ENCODE assay signal across 10 cellular contexts in genomic region chr22:41411021-41411851, GRCh38. TPM values are rescaled to one million over a fixed set of nuclear protein-coding genes. Genes with fewer than 3 reads are reported as not detected.
DNase-seq lines count a peak whose midpoint lies in the region; ATAC-seq and TF ChIP-seq lines count a peak whose summit lies in the region.
"Had no signal": no experiment of that assay in that cellular context is flagged by ENCODE, and none has a peak within 500 bp of the region (broad histone marks: within the 10 kb centered on the region; RNA-seq: fewer than 3 reads in every experiment).

No MANE protein-coding gene starts in this region.

- H3K4me3 Mint-ChIP-seq in activated CD4-positive, alpha-beta T cell treated with anti-CD3 and anti-CD28 coated beads, Interleukin-2, amount 10 ng/mL, durations not matched to agents 7 days and 5 days, result peak overlapping the region; percentile 3
- H3K4me3 Mint-ChIP-seq in central memory CD8-positive, alpha-beta T cell, result no peak overlapping the region

- WGBS in transverse colon (ENCODE audit: low coverage in 1 of 2), 2 donors, result 87 to 90% methylated on average over 2 to 11 of the region's 11 CpGs

- H3K36me3 ChIP-seq in mucosa of rectum (ENCODE audit: control insufficient read depth in 2 of 2, insufficient read depth in 2 of 2, low read length in 2 of 2), result no peaks in the 10 kb centered on the region
- H3K36me3 ChIP-seq in transverse colon, result no peaks in the 10 kb centered on the region

- H3K4me3 ChIP-seq in mucosa of rectum (ENCODE audit: low read length in 2 of 2), result no peak overlapping the region
- H3K4me3 ChIP-seq in transverse colon, result no peak overlapping the region
- H3K4me3 ChIP-seq: SK-N-MC had no signal

- no peak for DNase-seq in activated CD4-positive, alpha-beta T cell treated with anti-CD3 and anti-CD28 coated beads, Interleukin-2, amount 10 ng/mL, durations not matched to agents 7 days and 5 days
- no peak for DNase-seq in activated CD4-positive, alpha-beta T cell treated with anti-CD3 and anti-CD28 coated beads, Interleukin-2, amount 50 U/mL, for 1 hour
- no peak for DNase-seq in central memory CD8-positive, alpha-beta T cell (ENCODE audit: low spot score in 2 of 2)
- no peak for DNase-seq in transverse colon
- no peak for DNase-seq in AG08396 (ENCODE audit: low spot score)
- DNase-seq in activated effector memory CD4-positive, alpha-beta T cell treated with Interleukin-2 at 50 U/mL for 16 hours, result no peak
- DNase-seq in NK-92 (lab: John Stamatoyannopoulos, UW; ENCODE audit: unreplicated experiment), result no peak
- DNase-seq: effector CD8-positive, alpha-beta T cell had no signal

- no peak for ATAC-seq in central memory CD8-positive, alpha-beta T cell (replicated peaks; ENCODE audit: extremely low read depth, poor library complexity, severe bottlenecking)

- in situ Hi-C loops in transverse colon (cut with MboI; ENCODE audit: low pct_ligation_motif_present in 1 of 4, low pct_unique_long_range_greater_than_20kb in 1 of 4, low sequenced_read_pairs in 3 of 4), result no loop called here

- H3K4me1 ChIP-seq in mucosa of rectum (ENCODE audit: control insufficient read depth in 2 of 2, insufficient read depth in 2 of 2, low read length in 2 of 2) (peaks cover 24 to 28% of the 10 kb centered on the region in 2 donors), transverse colon (peaks cover 32 to 42% (median 41%) of the 10 kb centered on the region in 4 donors)

- TF ChIP-seq CTCF in transverse colon (IDR thresholded peaks at IDR 0.05), result no peak

- peak overlapping the region; percentile 77 for H3K27ac Mint-ChIP-seq in activated CD4-positive, alpha-beta T cell treated with anti-CD3 and anti-CD28 coated beads, Interleukin-2, amount 10 ng/mL, durations not matched to agents 7 days and 5 days
- peak overlapping the region; percentile 97 for H3K27ac Mint-ChIP-seq in central memory CD8-positive, alpha-beta T cell (ENCODE audit: low read depth)

- TF ChIP-seq POLR2A in transverse colon (IDR thresholded peaks at IDR 0.05), result peak; percentile 18

- CTCF ChIA-PET in activated CD4-positive, alpha-beta T cell treated with anti-CD3 and anti-CD28 coated beads, Interleukin-2, amount 10 ng/mL, durations not matched to agents 7 days and 5 days (lab: Charles Lee), result interaction anchor here (0.5 to 2.8 kb wide), 5 partner anchors 10 to 236 kb away, joined by 3 to 10 read pairs (median 3); partner anchors contain the start of genes ACO2 and PHF5A

- POLR2A ChIA-PET in activated CD4-positive, alpha-beta T cell treated with anti-CD3 and anti-CD28 coated beads, Interleukin-2, amount 10 ng/mL, durations not matched to agents 7 days and 5 days (lab: Charles Lee), result no interaction called here

- intact Hi-C loops in transverse colon (cut with DNase I; ENCODE audit: low total_unique reads), result no loop called here

- H3K27ac ChIP-seq in mucosa of rectum (ENCODE audit: low read depth in 2 of 2, low read length in 2 of 2) (peak overlapping the region; percentile 63 to 65), transverse colon (peak overlapping the region; percentile 97 to 99 (median 99))
- H3K27ac ChIP-seq: SK-N-MC had no signal

- peak; percentile 80 for TF ChIP-seq EP300 in transverse colon (IDR thresholded peaks at IDR 0.05; ENCODE audit: low read depth)

- H3K9me3 Mint-ChIP-seq in activated CD4-positive, alpha-beta T cell treated with anti-CD3 and anti-CD28 coated beads, Interleukin-2, amount 10 ng/mL, durations not matched to agents 7 days and 5 days, result no peaks in the 10 kb centered on the region
- H3K9me3 Mint-ChIP-seq in central memory CD8-positive, alpha-beta T cell, result no peaks in the 10 kb centered on the region

- H3K4me1 Mint-ChIP-seq in activated CD4-positive, alpha-beta T cell treated with anti-CD3 and anti-CD28 coated beads, Interleukin-2, amount 10 ng/mL, durations not matched to agents 7 days and 5 days, result peaks cover 28% of the 10 kb centered on the region
- H3K4me1 Mint-ChIP-seq in central memory CD8-positive, alpha-beta T cell, result peaks cover 42% of the 10 kb centered on the region

- no peaks in the 10 kb centered on the region for H3K27me3 Mint-ChIP-seq in activated CD4-positive, alpha-beta T cell treated with anti-CD3 and anti-CD28 coated beads, Interleukin-2, amount 10 ng/mL, durations not matched to agents 7 days and 5 days
- no peaks in the 10 kb centered on the region for H3K27me3 Mint-ChIP-seq in central memory CD8-positive, alpha-beta T cell

- peaks cover 3% of the 10 kb centered on the region for H3K36me3 Mint-ChIP-seq in activated CD4-positive, alpha-beta T cell treated with anti-CD3 and anti-CD28 coated beads, Interleukin-2, amount 10 ng/mL, durations not matched to agents 7 days and 5 days (ENCODE audit: low read depth)
- H3K36me3 Mint-ChIP-seq in central memory CD8-positive, alpha-beta T cell (ENCODE audit: insufficient read depth), result peaks cover 14% of the 10 kb centered on the region

- peak overlapping the region in 1 of 2 donors; percentile 17 for H3K9ac ChIP-seq in mucosa of rectum (ENCODE audit: low read depth in 1 of 2, low read length in 2 of 2)

- H3K27me3 ChIP-seq in mucosa of rectum (ENCODE audit: control insufficient read depth in 2 of 2, insufficient read depth in 2 of 2, low read length in 2 of 2) (no peaks in the 10 kb centered on the region), transverse colon (no peaks in the 10 kb centered on the region)

- no peaks in the 10 kb centered on the region for H3K9me3 ChIP-seq in mucosa of rectum (ENCODE audit: control insufficient read depth in 2 of 2, low read length in 2 of 2)
- H3K9me3 ChIP-seq in transverse colon, result no peaks in the 10 kb centered on the region

RNA-seq across cellular contexts. Expression of gene TEF, which starts 29.5 kb away (rescaled TPM):
- total RNA-seq in activated CD4-positive, alpha-beta T cell treated with anti-CD3 and anti-CD28 coated beads, Interleukin-2, amount 10 ng/mL, durations not matched to agents 7 days and 5 days, result 1 to 10 TPM; 3.4 to 4.7 TPM
- total RNA-seq in transverse colon, result 10 to 100 TPM; 22.9 to 47.9 (median 34.0) TPM

RNA-seq across cellular contexts. Expression of gene TOB2, which starts 35.4 kb away (rescaled TPM):
- 10 to 100 TPM; 31.4 to 35.1 TPM for total RNA-seq in activated CD4-positive, alpha-beta T cell treated with anti-CD3 and anti-CD28 coated beads, Interleukin-2, amount 10 ng/mL, durations not matched to agents 7 days and 5 days
- total RNA-seq in transverse colon, result 10 to 100 TPM; 22.7 to 64.0 (median 49.7) TPM

RNA-seq across cellular contexts. Expression of gene PHF5A, which starts 57.3 kb away (rescaled TPM):
- total RNA-seq in activated CD4-positive, alpha-beta T cell treated with anti-CD3 and anti-CD28 coated beads, Interleukin-2, amount 10 ng/mL, durations not matched to agents 7 days and 5 days, result 10 to 100 TPM; 63.6 to 64.8 TPM
- 10 to 100 TPM in 3 of 4 donors, 1 to 10 TPM in 1; 3.0 to 33.9 (median 25.0) TPM for total RNA-seq in transverse colon

RNA-seq across cellular contexts. Expression of gene ACO2, which starts 57.7 kb away (rescaled TPM):
- total RNA-seq in activated CD4-positive, alpha-beta T cell treated with anti-CD3 and anti-CD28 coated beads, Interleukin-2, amount 10 ng/mL, durations not matched to agents 7 days and 5 days, result 10 to 100 TPM; 73.4 to 77.9 TPM
- total RNA-seq in transverse colon, result 100 to 1,000 TPM; 164 to 351 (median 255) TPM

Comparison
In these comparisons a context has a peak if more than half of its experiments do, and no peak if none do; other contexts are left out.
1. RNA of gene TEF, which starts 29.5 kb away (total RNA-seq): 22.9 to 47.9 TPM in transverse colon; 3.4 to 4.7 TPM in activated CD4-positive, alpha-beta T cell treated with anti-CD3 and anti-CD28 coated beads, Interleukin-2, amount 10 ng/mL, durations not matched to agents 7 days and 5 days; every median in the first group is over 4 times any median in the second.